1 cellular context compared by ENCODE assay signal in genomic region chr2:230416061-230416721, GRCh38.
TF ChIP-seq lines count a peak whose summit lies in the region.

TSS of gene SP100 (plus strand) at chr2:230416201. CDS start at chr2:230416297, 96 bp downstream.

TF ChIP-seq in HepG2, 621 proteins besides CTCF, POLR2A, EP300 and RAD21 (continued from another document and continues in another):
- TF ChIP-seq ZNF691 (CRISPR knock-in tag; IDR thresholded peaks at IDR 0.05; ENCODE audit: borderline replicate concordance, low read depth) (no peak), ZNF275 (CRISPR knock-in tag; IDR thresholded peaks at IDR 0.05; ENCODE audit: borderline replicate concordance) (no peak), FOXK1 (CRISPR knock-in tag; IDR thresholded peaks at IDR 0.05; ENCODE audit: borderline replicate concordance, low read depth) (no peak), ZBTB8A (CRISPR knock-in tag; IDR thresholded peaks at IDR 0.05; ENCODE audit: borderline replicate concordance, low read depth) (no peak), SUZ12 (IDR thresholded peaks at IDR 0.05; ENCODE audit: low read depth, low read length) (no peak), IRF9 (CRISPR knock-in tag; IDR thresholded peaks at IDR 0.05; ENCODE audit: borderline replicate concordance) (0 out of 2 replicates have a peak, but pooled peaks have one; percentile 35), ZNF619 (CRISPR knock-in tag; IDR thresholded peaks at IDR 0.05) (no peak), HOXA3 (CRISPR knock-in tag; IDR thresholded peaks at IDR 0.05) (peak; percentile 50; the same call in 1 of the 2 replicates), RFX1 (IDR thresholded peaks at IDR 0.05) (no peak), CENPT (CRISPR knock-in tag; IDR thresholded peaks at IDR 0.05; ENCODE audit: low read depth) (no peak), ZNF383 (CRISPR knock-in tag; IDR thresholded peaks at IDR 0.05; ENCODE audit: borderline replicate concordance) (no peak; the same call in 1 of the 2 replicates), IKZF1 (IDR thresholded peaks at IDR 0.05) (no peak), ZNF143 (CRISPR knock-in tag; IDR thresholded peaks at IDR 0.05) (no peak), ZSCAN29 (CRISPR knock-in tag; conservative IDR thresholded peaks at IDR 0.05) (no peak), ZNF800 (CRISPR knock-in tag; IDR thresholded peaks at IDR 0.05) (0 out of 2 replicates have a peak, but pooled peaks have one; percentile 42), ZNF614 (CRISPR knock-in tag; IDR thresholded peaks at IDR 0.05; ENCODE audit: borderline replicate concordance) (no peak), GMEB1 (CRISPR knock-in tag; IDR thresholded peaks at IDR 0.05; ENCODE audit: borderline replicate concordance) (0 out of 2 replicates have a peak, but pooled peaks have one; percentile 9), ZBTB49 (CRISPR knock-in tag; IDR thresholded peaks at IDR 0.05; ENCODE audit: borderline replicate concordance) (no peak), ZNF562 (CRISPR knock-in tag; IDR thresholded peaks at IDR 0.05; ENCODE audit: borderline replicate concordance) (no peak), PAF1 (CRISPR knock-in tag; IDR thresholded peaks at IDR 0.05) (no peak), ZNF780A (CRISPR knock-in tag; IDR thresholded peaks at IDR 0.05) (no peak), TEAD3 (CRISPR knock-in tag; optimal IDR thresholded peaks at IDR 0.05; ENCODE audit: borderline replicate concordance) (peak; percentile 70), ZNF678 (CRISPR knock-in tag; IDR thresholded peaks at IDR 0.05) (no peak), TBX3 (IDR thresholded peaks at IDR 0.05; ENCODE audit: borderline replicate concordance) (no peak), NR1H2 (CRISPR knock-in tag; IDR thresholded peaks at IDR 0.05; ENCODE audit: borderline replicate concordance, low read depth) (no peak), ZNF7 (CRISPR knock-in tag; IDR thresholded peaks at IDR 0.05) (no peak), ZNF772 (CRISPR knock-in tag; IDR thresholded peaks at IDR 0.05) (peak; percentile 89), ZBTB21 (CRISPR knock-in tag; IDR thresholded peaks at IDR 0.05) (no peak), NRL (CRISPR knock-in tag; IDR thresholded peaks at IDR 0.05; ENCODE audit: borderline replicate concordance) (no peak), IRX3 (CRISPR knock-in tag; IDR thresholded peaks at IDR 0.05; ENCODE audit: borderline replicate concordance, low read depth) (0 out of 2 replicates have a peak, but pooled peaks have one; percentile 22), ZBTB3 (CRISPR knock-in tag; IDR thresholded peaks at IDR 0.05; ENCODE audit: borderline replicate concordance, low read depth) (no peak), HMGXB4 (CRISPR knock-in tag; IDR thresholded peaks at IDR 0.05; ENCODE audit: borderline replicate concordance in 1 of 2, low read depth in 1 of 2) (peak; percentile 81 to 83; a peak in 3 of 4 replicates), ZNF687 (CRISPR knock-in tag; IDR thresholded peaks at IDR 0.05) (peak; percentile 97), SRF (IDR thresholded peaks at IDR 0.05; ENCODE audit: low read depth, low read length) (0 out of 2 replicates have a peak, but pooled peaks have one; percentile 24), ZBTB2 (CRISPR knock-in tag; IDR thresholded peaks at IDR 0.05; ENCODE audit: low read depth) (no peak), TAF1 (CRISPR knock-in tag; IDR thresholded peaks at IDR 0.05) (peak; percentile 74), ATRX (CRISPR knock-in tag; IDR thresholded peaks at IDR 0.05; ENCODE audit: borderline replicate concordance) (no peak), MTF2 (CRISPR knock-in tag; IDR thresholded peaks at IDR 0.05; ENCODE audit: borderline replicate concordance) (no peak), KLF13 (CRISPR knock-in tag; IDR thresholded peaks at IDR 0.05) (no peak), ZNF589 (CRISPR knock-in tag; conservative IDR thresholded peaks at IDR 0.05) (0 out of 2 replicates have a peak, but pooled peaks have one; percentile 55), ZFP82 (CRISPR knock-in tag; IDR thresholded peaks at IDR 0.05; ENCODE audit: borderline replicate concordance) (no peak), ZNF782 (CRISPR knock-in tag; IDR thresholded peaks at IDR 0.05; ENCODE audit: borderline replicate concordance) (no peak), ZNF234 (CRISPR knock-in tag; conservative IDR thresholded peaks at IDR 0.05) (no peak), MLX (CRISPR knock-in tag; IDR thresholded peaks at IDR 0.05) (peak; percentile 75; the same call in 1 of the 2 replicates), ETV5 (CRISPR knock-in tag; IDR thresholded peaks at IDR 0.05; ENCODE audit: borderline replicate concordance) (peak; percentile 78), MAF1 (CRISPR knock-in tag; IDR thresholded peaks at IDR 0.05; ENCODE audit: borderline replicate concordance) (no peak), ZNF616 (CRISPR knock-in tag; IDR thresholded peaks at IDR 0.05; ENCODE audit: low read depth) (no peak)
